1 cellular context compared by ENCODE assay signal in the genomic region with DNA sequence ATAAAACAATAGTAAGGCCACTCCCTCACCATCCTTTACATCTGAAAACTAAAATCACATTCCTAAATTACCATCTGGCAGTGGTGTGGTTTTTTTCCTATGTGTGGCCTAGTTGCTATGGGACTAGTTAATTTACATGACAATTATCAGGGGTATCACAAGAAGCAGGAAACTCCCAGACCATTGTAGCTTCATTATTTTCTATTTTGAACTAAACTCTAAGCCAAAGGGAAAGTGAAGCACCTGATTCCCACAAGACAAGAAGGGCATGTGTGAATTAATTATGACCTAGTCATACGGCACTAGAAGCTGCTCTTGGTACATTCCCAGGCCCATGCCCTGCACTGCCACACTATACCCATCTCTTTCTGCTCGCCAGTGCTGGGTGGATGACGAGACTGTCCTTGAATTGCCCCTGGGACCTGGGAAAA.
TF ChIP-seq lines count a peak whose summit lies in the region.

No MANE protein-coding gene starts in this region.

TF ChIP-seq in GM12878, 131 proteins besides CTCF, POLR2A, EP300 and RAD21 (continued from another document):
- TF ChIP-seq GABPA (IDR thresholded peaks at IDR 0.05; ENCODE audit: low read depth) (no peak), ZZZ3 (IDR thresholded peaks at IDR 0.05; ENCODE audit: control insufficient read depth, insufficient read length, low read depth) (no peak), BACH1 (IDR thresholded peaks at IDR 0.05; ENCODE audit: borderline replicate concordance) (no peak), DPF2 (IDR thresholded peaks at IDR 0.05) (no peak), SMAD1 (IDR thresholded peaks at IDR 0.05; ENCODE audit: low read depth, partially characterized antibody) (no peak), BMI1 (IDR thresholded peaks at IDR 0.05; ENCODE audit: borderline replicate concordance) (no peak), TBL1XR1 (IDR thresholded peaks at IDR 0.05; ENCODE audit: low read depth, low read length) (no peak), RAD51 (IDR thresholded peaks at IDR 0.05) (no peak), ZNF687 (IDR thresholded peaks at IDR 0.05) (peak; percentile 64)
- TF ChIP-seq, protein P1, sequence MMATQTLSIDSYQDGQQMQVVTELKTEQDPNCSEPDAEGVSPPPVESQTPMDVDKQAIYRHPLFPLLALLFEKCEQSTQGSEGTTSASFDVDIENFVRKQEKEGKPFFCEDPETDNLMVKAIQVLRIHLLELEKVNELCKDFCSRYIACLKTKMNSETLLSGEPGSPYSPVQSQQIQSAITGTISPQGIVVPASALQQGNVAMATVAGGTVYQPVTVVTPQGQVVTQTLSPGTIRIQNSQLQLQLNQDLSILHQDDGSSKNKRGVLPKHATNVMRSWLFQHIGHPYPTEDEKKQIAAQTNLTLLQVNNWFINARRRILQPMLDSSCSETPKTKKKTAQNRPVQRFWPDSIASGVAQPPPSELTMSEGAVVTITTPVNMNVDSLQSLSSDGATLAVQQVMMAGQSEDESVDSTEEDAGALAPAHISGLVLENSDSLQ (IDR thresholded peaks at IDR 0.05): no peak
